Comparison of ENCODE assay signal across 19 cellular contexts in the genomic region with DNA sequence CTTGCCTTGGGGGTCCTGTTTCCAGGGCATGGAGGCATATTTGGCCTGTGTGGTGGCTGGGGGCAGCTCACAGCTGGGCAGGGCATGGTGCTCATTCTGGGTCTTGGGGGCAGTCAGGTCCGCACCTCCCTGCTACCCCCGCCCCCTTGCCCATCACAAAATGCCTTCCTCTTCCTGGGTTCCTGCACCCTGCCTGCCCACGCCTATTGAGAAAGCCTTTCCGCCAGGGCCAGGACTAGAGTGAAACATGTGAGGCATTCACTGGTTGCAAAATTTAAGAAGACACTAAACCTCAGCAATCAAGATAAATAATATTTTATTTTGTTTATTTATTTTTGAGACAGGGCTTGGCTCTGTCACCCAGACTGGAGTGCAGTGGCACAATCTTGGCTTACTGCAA. TPM values are rescaled to one million over a fixed set of nuclear protein-coding genes. Genes with fewer than 3 reads are reported as not detected.
DNase-seq lines count a peak whose midpoint lies in the region; ATAC-seq, FAIRE-seq and TF ChIP-seq lines count a peak whose summit lies in the region.
"Had no signal": no experiment of that assay in that cellular context is flagged by ENCODE, and none has a peak within 500 bp of the region (broad histone marks: within the 10 kb centered on the region; RNA-seq: fewer than 3 reads in every experiment).

No MANE protein-coding gene starts in this region.

- peak in 3 of 4 donors; percentile 11 to 19 (median 16) for ATAC-seq in right lobe of liver
- no peak for ATAC-seq in HepG2
- peak; percentile 36 for ATAC-seq in left ventricle myocardium superior
- ATAC-seq in upper lobe of right lung = peak; percentile 77
- ATAC-seq: A549, K562 had no signal

- H3K9me3 ChIP-seq in right lobe of liver (no peaks in the 10 kb centered on the region), HepG2 (ENCODE audit: low read length) (no peaks in the 10 kb centered on the region), upper lobe of right lung (no peaks in the 10 kb centered on the region)
- H3K9me3 ChIP-seq: A549, testis had no signal

- POLR2A ChIA-PET in HepG2 (lab: Yijun Ruan, JAX) = no interaction called here

- H3K4me2 ChIP-seq in HepG2 (ENCODE audit: low read depth, low read length) = no peak overlapping the region
- H3K4me2 ChIP-seq: A549 had no signal

- BruUV-seq in HepG2 (replicated peaks; lab: Mats Ljungman, UMichigan) = no TSS peak

- TF ChIP-seq CTCF in right lobe of liver (IDR thresholded peaks at IDR 0.05) (no peak), HepG2 (CRISPR knock-in tag; IDR thresholded peaks at IDR 0.05) (no peak), upper lobe of right lung (IDR thresholded peaks at IDR 0.05) (no peak)

- DNase-seq in right lobe of liver (no peak), HepG2 (ENCODE audit: low spot score) (no peak), SKM-1 (lab: John Stamatoyannopoulos, UW; ENCODE audit: unreplicated experiment) (peak; percentile 69), left ventricle myocardium superior (peak; percentile 35), upper lobe of right lung (peak; percentile 86), NCI-H526 treated with DMSO at 0.1 percent for 48 hours (lab: John Stamatoyannopoulos, UW) (no peak)
- no peak for DNase-seq in activated CD4-positive, CD25-positive, alpha-beta regulatory T cell treated with anti-CD3 and anti-CD28 coated beads, Interleukin-2, amount 50 U/mL, for 72 hours
- DNase-seq in stimulated activated CD4-positive, alpha-beta T cell treated with anti-CD3 and anti-CD28 coated beads, Interleukin-2, amount 100 ng/mL, for 24 hours = no peak
- DNase-seq: activated CD4-positive, alpha-beta T cell treated with anti-CD3 and anti-CD28 coated beads, Interleukin-2, amount 50 U/mL, for 1 hour; activated effector memory CD4-positive, alpha-beta T cell treated with anti-CD3 and anti-CD28 coated beads, Interleukin-2, amount 50 U/mL, for 16 hours; DMS 273 treated with DMSO at 0.1 percent for 48 hours; GM23248; immature natural killer cell; NCI-H1105 treated with DMSO at 0.1 percent for 48 hours; NCI-H510A treated with DMSO at 0.1 percent for 48 hours; testis had no signal

- no peak for FAIRE-seq in HepG2 (lab: Jason Lieb, UNC)
- FAIRE-seq: A549, K562 had no signal

- no peaks in the 10 kb centered on the region for H3K79me2 ChIP-seq in HepG2 (ENCODE audit: insufficient read depth, low read length)

- in situ Hi-C loops in HepG2 (cut with HindIII; ENCODE audit: extremely low pct_ligation_motif_present, low pct_unique_long_range_greater_than_20kb) = no loop called here

- no peaks in the 10 kb centered on the region for H4K20me1 ChIP-seq in HepG2 (ENCODE audit: insufficient read depth, low read length)

- H3K4me1 ChIP-seq in right lobe of liver (peaks cover 0 to 17% (median 0%) of the 10 kb centered on the region in 4 donors), HepG2 (ENCODE audit: insufficient read depth, low read length) (peaks cover 42% of the 10 kb centered on the region), upper lobe of right lung (peaks cover 43% of the 10 kb centered on the region)

- H3K27ac ChIP-seq in right lobe of liver (no peak overlapping the region), HepG2 (ENCODE audit: extremely low read length, insufficient read depth, low read length) (no peak overlapping the region), upper lobe of right lung (no peak overlapping the region)
- H3K27ac ChIP-seq: A549, GM23248, testis, VCaP had no signal

- H3K4me3 ChIP-seq in right lobe of liver = no peak overlapping the region
- H3K4me3 ChIP-seq in HepG2 (replicated peaks in 1 of 3; ENCODE audit: insufficient read depth in 1 of 3, low read depth in 2 of 3, low read length in 3 of 3) = no peak overlapping the region
- H3K4me3 ChIP-seq in upper lobe of right lung = no peak overlapping the region
- H3K4me3 ChIP-seq: A549, GM23248, K562, testis had no signal

- intact Hi-C loops in right lobe of liver (cut with DNase I) (no loop called here), HepG2 (cut with micrococcal nuclease; ENCODE audit: unreplicated experiment) (no loop called here), left ventricle myocardium superior (cut with micrococcal nuclease) (no loop called here), upper lobe of right lung (cut with DNase I) (no loop called here)

- CTCF ChIA-PET in HepG2 (lab: Yijun Ruan, JAX; ENCODE audit: low intra/inter-chr PET ratio, low total read pairs) = no interaction called here

- H3K27me3 ChIP-seq in right lobe of liver = no peaks in the 10 kb centered on the region
- no peaks in the 10 kb centered on the region for H3K27me3 ChIP-seq in HepG2 (ENCODE audit: control insufficient read depth in 1 of 2, insufficient read depth in 2 of 2, low read length in 2 of 2)
- H3K27me3 ChIP-seq in upper lobe of right lung = no peaks in the 10 kb centered on the region
- H3K27me3 ChIP-seq: testis had no signal

- TF ChIP-seq EP300 in HepG2 (IDR thresholded peaks at IDR 0.05; ENCODE audit: low read depth in 2 of 2, low read length in 2 of 2) (no peak), HepG2 (CRISPR knock-in tag; IDR thresholded peaks at IDR 0.05; ENCODE audit: borderline replicate concordance) (no peak)

- TF ChIP-seq POLR2A in right lobe of liver (IDR thresholded peaks at IDR 0.05) (no peak), HepG2 (IDR thresholded peaks at IDR 0.05; ENCODE audit: insufficient read depth in 1 of 2, low read depth in 2 of 2, low read length in 2 of 2) (no peak)

- H3K36me3 ChIP-seq in right lobe of liver (no peaks in the 10 kb centered on the region), HepG2 (replicated peaks in 1 of 2; ENCODE audit: control insufficient read depth in 1 of 2, insufficient read depth in 2 of 2, low read length in 2 of 2) (no peaks in the 10 kb centered on the region), upper lobe of right lung (no peaks in the 10 kb centered on the region)

- no peak for TF ChIP-seq RAD21 in HepG2 (CRISPR knock-in tag; IDR thresholded peaks at IDR 0.05)

- WGBS in right lobe of liver (ENCODE audit: insufficient coverage, low coverage, low lambda C conversion rate, missing lambda C conversion rate) = 66% methylated on average over 4 of the region's 4 CpGs
- 62% methylated on average over 2 of the region's 4 CpGs for WGBS in HepG2 (ENCODE audit: low lambda C conversion rate)

- H2AFZ ChIP-seq in HepG2 (ENCODE audit: low read length) = no peak overlapping the region
- H2AFZ ChIP-seq: GM23248 had no signal

- no peak overlapping the region for H3K9ac ChIP-seq in HepG2 (ENCODE audit: insufficient read depth, low read depth, low read length)
- H3K9ac ChIP-seq: GM23248 had no signal

TF ChIP-seq in HepG2, 621 proteins besides CTCF, POLR2A, EP300 and RAD21 (continues in another document):
- no peak for TF ChIP-seq KAT7 (CRISPR knock-in tag; IDR thresholded peaks at IDR 0.05; ENCODE audit: borderline replicate concordance)
- TF ChIP-seq, protein P1, sequence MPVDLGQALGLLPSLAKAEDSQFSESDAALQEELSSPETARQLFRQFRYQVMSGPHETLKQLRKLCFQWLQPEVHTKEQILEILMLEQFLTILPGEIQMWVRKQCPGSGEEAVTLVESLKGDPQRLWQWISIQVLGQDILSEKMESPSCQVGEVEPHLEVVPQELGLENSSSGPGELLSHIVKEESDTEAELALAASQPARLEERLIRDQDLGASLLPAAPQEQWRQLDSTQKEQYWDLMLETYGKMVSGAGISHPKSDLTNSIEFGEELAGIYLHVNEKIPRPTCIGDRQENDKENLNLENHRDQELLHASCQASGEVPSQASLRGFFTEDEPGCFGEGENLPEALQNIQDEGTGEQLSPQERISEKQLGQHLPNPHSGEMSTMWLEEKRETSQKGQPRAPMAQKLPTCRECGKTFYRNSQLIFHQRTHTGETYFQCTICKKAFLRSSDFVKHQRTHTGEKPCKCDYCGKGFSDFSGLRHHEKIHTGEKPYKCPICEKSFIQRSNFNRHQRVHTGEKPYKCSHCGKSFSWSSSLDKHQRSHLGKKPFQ (CRISPR knock-in tag; IDR thresholded peaks at IDR 0.05; ENCODE audit: insufficient replicate concordance) = no peak

RNA-seq across cellular contexts. Expression of a gene that starts 19.7 kb away (rescaled TPM):
- 1 to 10 TPM in 5 of 6 experiments, under 1 TPM in 1; 0.90 to 5.2 (median 1.9) TPM for total RNA-seq in right lobe of liver
- total RNA-seq in HepG2 (2016; rRNA removed; fragmentation: Illumina TruSeq; extraction: Trizol) = 0.18 and 0.27 TPM in 2 replicates
- total RNA-seq in HepG2 (2016; cell fraction: cytosol; rRNA removed; fragmentation: Illumina TruSeq; extraction: Trizol; ENCODE audit: low read depth) = not detected in 2 replicates
- 0.18 and 0.22 TPM in 2 replicates for total RNA-seq in HepG2 (2016; cell fraction: insoluble cytoplasmic fraction; rRNA removed; fragmentation: Illumina TruSeq; extraction: Trizol)
- total RNA-seq in HepG2 (2016; cell fraction: membrane; rRNA removed; fragmentation: Illumina TruSeq; extraction: Trizol) = 0.19 and 0.21 TPM in 2 replicates
- total RNA-seq in HepG2 (2016; cell fraction: nucleus; rRNA removed; fragmentation: Illumina TruSeq; extraction: Trizol) = 0.09 and 0.12 TPM in 2 replicates
- polyA plus RNA-seq in HepG2 (2011; rRNA removed) = 22.8 and 24.0 TPM in 2 replicates
- polyA plus RNA-seq in HepG2 (2011; cell fraction: cytosol; rRNA removed) = 26.7 and 29.6 TPM in 2 replicates
- 4.9 and 6.8 TPM in 2 replicates for polyA plus RNA-seq in HepG2 (2011; cell fraction: nucleus; rRNA removed)
- polyA plus RNA-seq in HepG2 (2012) = 10.9 and 16.0 TPM in 2 replicates
- 0.05 TPM in 1 of 2 replicates, not detected in the other for polyA plus RNA-seq in HepG2 (2016; cell fraction: cytosol; fragmentation: Illumina TruSeq; extraction: Trizol; ENCODE audit: low read depth)
- polyA plus RNA-seq in HepG2 (2016; cell fraction: insoluble cytoplasmic fraction; fragmentation: Illumina TruSeq; extraction: Trizol; ENCODE audit: low read depth) = 0.32 and 0.41 TPM in 2 replicates
- 0.07 and 0.11 TPM in 2 replicates for polyA plus RNA-seq in HepG2 (2016; cell fraction: membrane; fragmentation: Illumina TruSeq; extraction: Trizol; ENCODE audit: low read depth)
- polyA plus RNA-seq in HepG2 (2016; cell fraction: nucleus; fragmentation: Illumina TruSeq; extraction: Trizol; ENCODE audit: insufficient read depth, low read depth) = 0.18 and 0.37 TPM in 2 replicates
- polyA minus RNA-seq in HepG2 (2011; rRNA and poly(A)+ RNA removed; ENCODE audit: low replicate concordance) = 0.65 and 54.4 TPM in 2 replicates
- polyA minus RNA-seq in HepG2 (2011; cell fraction: cytosol; rRNA and poly(A)+ RNA removed) = 6.2 and 10.5 TPM in 2 replicates
- 2.2 and 3.5 TPM in 2 replicates for polyA minus RNA-seq in HepG2 (2011; cell fraction: nucleus; rRNA and poly(A)+ RNA removed)
- 2.2 TPM for total RNA-seq in left ventricle myocardium superior
- total RNA-seq in upper lobe of right lung = 31.6 TPM
- total RNA-seq: GM23248 had no signal
- polyA plus RNA-seq: GM23248 had no signal

Comparison
In these comparisons a context has a peak if more than half of its experiments do, and no peak if none do; other contexts are left out.
1. DNase-seq: peak in SKM-1 (single experiment), left ventricle myocardium superior (single experiment) and upper lobe of right lung (single experiment); none in right lobe of liver (0 of 3), HepG2 (single experiment), activated CD4-positive, CD25-positive, alpha-beta regulatory T cell treated with anti-CD3 and anti-CD28 coated beads, Interleukin-2, amount 50 U/mL, for 72 hours (single experiment), stimulated activated CD4-positive, alpha-beta T cell treated with anti-CD3 and anti-CD28 coated beads, Interleukin-2, amount 100 ng/mL, for 24 hours (0 of 2) and NCI-H526 treated with DMSO at 0.1 percent for 48 hours (single experiment).